In genomic region chr1:196393282-196393681, GRCh38 we compare ENCODE assay signal across 2 cellular contexts.
TF ChIP-seq lines count a peak whose summit lies in the region.

No MANE protein-coding gene starts in this region.

TF ChIP-seq in HCT116, 20 proteins besides CTCF, POLR2A, EP300 and RAD21 (continued from another document):
- TF ChIP-seq, protein P1, sequence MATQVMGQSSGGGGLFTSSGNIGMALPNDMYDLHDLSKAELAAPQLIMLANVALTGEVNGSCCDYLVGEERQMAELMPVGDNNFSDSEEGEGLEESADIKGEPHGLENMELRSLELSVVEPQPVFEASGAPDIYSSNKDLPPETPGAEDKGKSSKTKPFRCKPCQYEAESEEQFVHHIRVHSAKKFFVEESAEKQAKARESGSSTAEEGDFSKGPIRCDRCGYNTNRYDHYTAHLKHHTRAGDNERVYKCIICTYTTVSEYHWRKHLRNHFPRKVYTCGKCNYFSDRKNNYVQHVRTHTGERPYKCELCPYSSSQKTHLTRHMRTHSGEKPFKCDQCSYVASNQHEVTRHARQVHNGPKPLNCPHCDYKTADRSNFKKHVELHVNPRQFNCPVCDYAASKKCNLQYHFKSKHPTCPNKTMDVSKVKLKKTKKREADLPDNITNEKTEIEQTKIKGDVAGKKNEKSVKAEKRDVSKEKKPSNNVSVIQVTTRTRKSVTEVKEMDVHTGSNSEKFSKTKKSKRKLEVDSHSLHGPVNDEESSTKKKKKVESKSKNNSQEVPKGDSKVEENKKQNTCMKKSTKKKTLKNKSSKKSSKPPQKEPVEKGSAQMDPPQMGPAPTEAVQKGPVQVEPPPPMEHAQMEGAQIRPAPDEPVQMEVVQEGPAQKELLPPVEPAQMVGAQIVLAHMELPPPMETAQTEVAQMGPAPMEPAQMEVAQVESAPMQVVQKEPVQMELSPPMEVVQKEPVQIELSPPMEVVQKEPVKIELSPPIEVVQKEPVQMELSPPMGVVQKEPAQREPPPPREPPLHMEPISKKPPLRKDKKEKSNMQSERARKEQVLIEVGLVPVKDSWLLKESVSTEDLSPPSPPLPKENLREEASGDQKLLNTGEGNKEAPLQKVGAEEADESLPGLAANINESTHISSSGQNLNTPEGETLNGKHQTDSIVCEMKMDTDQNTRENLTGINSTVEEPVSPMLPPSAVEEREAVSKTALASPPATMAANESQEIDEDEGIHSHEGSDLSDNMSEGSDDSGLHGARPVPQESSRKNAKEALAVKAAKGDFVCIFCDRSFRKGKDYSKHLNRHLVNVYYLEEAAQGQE (IDR thresholded peaks at IDR 0.05; ENCODE audit: low read depth), result no peak
- no peak for TF ChIP-seq SRF (IDR thresholded peaks at IDR 0.05; ENCODE audit: low read depth)
- no peak for TF ChIP-seq EZH2phosphoT487 (IDR thresholded peaks at IDR 0.05; ENCODE audit: borderline replicate concordance)
- TF ChIP-seq POLR2AphosphoS5 (IDR thresholded peaks at IDR 0.05; ENCODE audit: low read depth, low read length), result no peak
- TF ChIP-seq MAX (IDR thresholded peaks at IDR 0.05), result no peak
- TF ChIP-seq CBX3 (IDR thresholded peaks at IDR 0.05; ENCODE audit: low read depth), result no peak
- TF ChIP-seq ZFX (IDR thresholded peaks at IDR 0.05), result no peak
- TF ChIP-seq, protein P2, sequence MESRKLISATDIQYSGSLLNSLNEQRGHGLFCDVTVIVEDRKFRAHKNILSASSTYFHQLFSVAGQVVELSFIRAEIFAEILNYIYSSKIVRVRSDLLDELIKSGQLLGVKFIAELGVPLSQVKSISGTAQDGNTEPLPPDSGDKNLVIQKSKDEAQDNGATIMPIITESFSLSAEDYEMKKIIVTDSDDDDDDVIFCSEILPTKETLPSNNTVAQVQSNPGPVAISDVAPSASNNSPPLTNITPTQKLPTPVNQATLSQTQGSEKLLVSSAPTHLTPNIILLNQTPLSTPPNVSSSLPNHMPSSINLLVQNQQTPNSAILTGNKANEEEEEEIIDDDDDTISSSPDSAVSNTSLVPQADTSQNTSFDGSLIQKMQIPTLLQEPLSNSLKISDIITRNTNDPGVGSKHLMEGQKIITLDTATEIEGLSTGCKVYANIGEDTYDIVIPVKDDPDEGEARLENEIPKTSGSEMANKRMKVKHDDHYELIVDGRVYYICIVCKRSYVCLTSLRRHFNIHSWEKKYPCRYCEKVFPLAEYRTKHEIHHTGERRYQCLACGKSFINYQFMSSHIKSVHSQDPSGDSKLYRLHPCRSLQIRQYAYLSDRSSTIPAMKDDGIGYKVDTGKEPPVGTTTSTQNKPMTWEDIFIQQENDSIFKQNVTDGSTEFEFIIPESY (IDR thresholded peaks at IDR 0.05; ENCODE audit: extremely low read depth, insufficient replicate concordance, low read length), result no peak
- no peak for TF ChIP-seq FOSL1 (IDR thresholded peaks at IDR 0.05; ENCODE audit: low read depth)

TF ChIP-seq in endothelial cell of umbilical vein, 7 proteins besides CTCF, POLR2A, EP300 and RAD21 (continued from another document):
- no peak for TF ChIP-seq EZH2 (IDR thresholded peaks at IDR 0.05; ENCODE audit: borderline replicate concordance, low read depth, low read length, severe bottlenecking)
